ENCODE assay signal across 8 cellular contexts in genomic region chr6:81751388-81752083, GRCh38. TPM values are rescaled to one million over a fixed set of nuclear protein-coding genes. Genes with fewer than 3 reads are reported as not detected.
A peak's percentile ranks its signal among the peaks of the same experiment; 100 is the strongest.
DNase-seq lines count a peak whose midpoint lies in the region; ATAC-seq and TF ChIP-seq lines count a peak whose summit lies in the region.

No MANE protein-coding gene starts in this region.

- H3K4me1 ChIP-seq in SJCRH30 (no peaks in the 10 kb centered on the region), right atrium auricular region (peaks cover 0 to 30% of the 10 kb centered on the region in 2 donors), psoas muscle (peaks cover 26% of the 10 kb centered on the region), Karpas-422 (ENCODE audit: low read length) (no peaks in the 10 kb centered on the region)

- DNase-seq in NCI-H82 (lab: John Stamatoyannopoulos, UW) (peak; percentile 31), NCI-H82 treated with DMSO at 0.1 percent for 48 hours (lab: John Stamatoyannopoulos, UW; ENCODE audit: unreplicated experiment) (no peak), SJCRH30 (peak; percentile 55 to 65), amniotic epithelial cell (ENCODE audit: low read depth) (peak; percentile 48), right atrium auricular region (ENCODE audit: low spot score) (peak; percentile 74), psoas muscle (peak; percentile 71 to 83), Karpas-422 (no peak), ACHN (no peak)

- H3K27ac ChIP-seq in SJCRH30: peak overlapping the region; percentile 54
- H3K27ac ChIP-seq in right atrium auricular region: peak overlapping the region; percentile 98 to 99
- peak overlapping the region; percentile 88 for H3K27ac ChIP-seq in psoas muscle
- H3K27ac ChIP-seq in Karpas-422 (ENCODE audit: low read length): no peak overlapping the region

- H3K4me3 ChIP-seq in SJCRH30: peak overlapping the region; percentile 86
- H3K4me3 ChIP-seq in right atrium auricular region: peak overlapping the region; percentile 86 to 95
- H3K4me3 ChIP-seq in psoas muscle: peak overlapping the region; percentile 75
- no peak overlapping the region for H3K4me3 ChIP-seq in Karpas-422 (ENCODE audit: low read length)

- no peaks in the 10 kb centered on the region for H3K9me2 ChIP-seq in Karpas-422 (replicated peaks; ENCODE audit: insufficient read depth, low read length)

- no peaks in the 10 kb centered on the region for H3K27me3 ChIP-seq in SJCRH30
- H3K27me3 ChIP-seq in right atrium auricular region: no peaks in the 10 kb centered on the region
- H3K27me3 ChIP-seq in psoas muscle (ENCODE audit: insufficient read depth in 3 of 3, low read length in 2 of 3): no peaks in the 10 kb centered on the region
- H3K27me3 ChIP-seq in Karpas-422 (ENCODE audit: low read length): no peaks in the 10 kb centered on the region

- WGBS in psoas muscle, 3 donors: 5 to 11% (median 6%) methylated on average over 52 to 65 of the region's 65 CpGs

- no peak overlapping the region for H2AFZ ChIP-seq in Karpas-422 (ENCODE audit: low read length)

- H3K9me3 ChIP-seq in SJCRH30 (replicated peaks): no peaks in the 10 kb centered on the region
- no peaks in the 10 kb centered on the region for H3K9me3 ChIP-seq in right atrium auricular region
- H3K9me3 ChIP-seq in psoas muscle: no peaks in the 10 kb centered on the region
- no peaks in the 10 kb centered on the region for H3K9me3 ChIP-seq in Karpas-422 (ENCODE audit: low read length)

- ATAC-seq in psoas muscle: peak; percentile 23 to 48 (median 32)

- H3K79me2 ChIP-seq in Karpas-422 (ENCODE audit: low read length): no peaks in the 10 kb centered on the region

- TF ChIP-seq CTCF in right atrium auricular region (IDR thresholded peaks at IDR 0.05) (no peak), psoas muscle (IDR thresholded peaks at IDR 0.05) (no peak)

- H4K20me1 ChIP-seq in Karpas-422 (ENCODE audit: insufficient read depth, low read depth, low read length): no peaks in the 10 kb centered on the region

- no peak overlapping the region for H3K4me2 ChIP-seq in Karpas-422 (ENCODE audit: low read depth, low read length, poor library complexity, severe bottlenecking)

- intact Hi-C loops in psoas muscle (cut with DNase I): loop anchor here (5.0 to 10.0 kb wide), 3 partner anchors 54 to 1537 kb away; no protein-coding TSS in a partner anchor

- 0 out of 2 replicates have a peak, but pooled peaks cover 3% of the 10 kb centered on the region for H3K36me3 ChIP-seq in SJCRH30
- H3K36me3 ChIP-seq in right atrium auricular region: peaks cover 14% of the 10 kb centered on the region
- H3K36me3 ChIP-seq in psoas muscle (ENCODE audit: insufficient read depth in 1 of 2, low read depth in 1 of 2): no peaks in the 10 kb centered on the region
- no peaks in the 10 kb centered on the region for H3K36me3 ChIP-seq in Karpas-422 (ENCODE audit: insufficient read depth, low read length)

- in situ Hi-C loops in ACHN (cut with HindIII; ENCODE audit: low pct_ligation_motif_present, low pct_unique_long_range_greater_than_20kb, low sequenced_read_pairs): no loop called here

- no peak overlapping the region for H3K9ac ChIP-seq in Karpas-422 (ENCODE audit: low read length)

RNA-seq across cellular contexts. Expression of gene TENT5A, which starts 0.9 kb away (rescaled TPM):
- total RNA-seq in SJCRH30 (2014; rRNA removed; shearing (Covaris generic)): 11.5 and 13.0 TPM in 2 replicates
- 10 to 100 TPM; 21.1 to 22.0 TPM for total RNA-seq in right atrium auricular region
- total RNA-seq in psoas muscle: 1 to 10 TPM; 2.1 to 4.3 (median 2.6) TPM
- polyA plus RNA-seq in psoas muscle: 1 to 10 TPM in 1 of 3 donors, under 1 TPM in 2; 0.94 to 1.8 (median 0.99) TPM
- not detected in 2 replicates for total RNA-seq in Karpas-422 (2014; rRNA removed; shearing (Covaris generic); ENCODE audit: low replicate concordance)

Comparison
In these comparisons a context has a peak if more than half of its experiments do, and no peak if none do; other contexts are left out.
1. DNase-seq: peak in NCI-H82 (single experiment), SJCRH30 (2 of 2), amniotic epithelial cell (single experiment), right atrium auricular region (single experiment) and psoas muscle (2 of 2); none in NCI-H82 treated with DMSO at 0.1 percent for 48 hours (single experiment), Karpas-422 (single experiment) and ACHN (single experiment).